8 cellular contexts compared by ENCODE assay signal in genomic region chr1:161192476-161193465, GRCh38. TPM values are rescaled to one million over a fixed set of nuclear protein-coding genes. Genes with fewer than 3 reads are reported as not detected.
DNase-seq lines count a peak whose midpoint lies in the region; ATAC-seq and TF ChIP-seq lines count a peak whose summit lies in the region.

No MANE protein-coding gene starts in this region.

- intact Hi-C loops in PC-3 (cut with micrococcal nuclease): loop anchor here (1.0 kb wide), 2 partner anchors 33 to 182 kb away; no protein-coding TSS in a partner anchor
- intact Hi-C loops in esophagus squamous epithelium (cut with DNase I): no loop called here

- H3F3A ChIP-seq in PC-3 (ENCODE audit: low read length, unreplicated experiment) (no peaks in the 10 kb centered on the region), neural cell (ENCODE audit: insufficient read depth, low read length, poor library complexity, severe bottlenecking) (no peaks in the 10 kb centered on the region)

- H3K27ac Mint-ChIP-seq in activated T-cell treated with anti-CD3 and anti-CD28 coated beads, Interleukin-2, amount 50 U/mL, for 24 hours: peak overlapping the region; percentile 64

- ATAC-seq in GM19351 (IDR thresholded peaks at IDR 0.05; ENCODE audit: unreplicated experiment) (peak; percentile 69), PC-3 (peak; percentile 92)

- H3K4me3 ChIP-seq in BE2C (ENCODE audit: low read depth, low read length) (no peak overlapping the region), PC-3 (ENCODE audit: low read length) (no peak overlapping the region), esophagus squamous epithelium (no peak overlapping the region), neural cell (ENCODE audit: low read length) (no peak overlapping the region), tibial nerve (no peak overlapping the region)

- H3K79me2 ChIP-seq in PC-3 (ENCODE audit: low read length): no peaks in the 10 kb centered on the region
- no peaks in the 10 kb centered on the region for H3K79me2 ChIP-seq in neural cell (replicated peaks; ENCODE audit: insufficient read depth, low read length)

- H3K4me3 Mint-ChIP-seq in activated T-cell treated with anti-CD3 and anti-CD28 coated beads, Interleukin-2, amount 50 U/mL, for 24 hours: no peak overlapping the region

- TF ChIP-seq EP300 in neural cell (conservative IDR thresholded peaks at IDR 0.05; ENCODE audit: poor library complexity, severe bottlenecking) (no peak), tibial nerve (IDR thresholded peaks at IDR 0.05) (peak in 1 of 2 donors; percentile 33)

- H3K9me3 Mint-ChIP-seq in activated T-cell treated with anti-CD3 and anti-CD28 coated beads, Interleukin-2, amount 50 U/mL, for 24 hours: no peaks in the 10 kb centered on the region

- H3K4me2 ChIP-seq in PC-3 (ENCODE audit: low read length) (0 out of 2 replicates have a peak overlapping the region, but pooled peaks have one; percentile 1), neural cell (ENCODE audit: low read length) (no peak overlapping the region)

- BruUV-seq in PC-3 (replicated peaks; lab: Mats Ljungman, UMichigan): no TSS peak

- H3K9ac ChIP-seq in PC-3 (ENCODE audit: low read length) (no peak overlapping the region), neural cell (ENCODE audit: low read length) (peak overlapping the region; percentile 42)

- H2AFZ ChIP-seq in PC-3 (ENCODE audit: low read length): peak overlapping the region; percentile 59
- H2AFZ ChIP-seq in neural cell (ENCODE audit: low read depth, low read length): peak overlapping the region; percentile 58

- 36 to 45% methylated on average over 7 to 10 of the region's 15 CpGs for WGBS in esophagus squamous epithelium, 2 donors
- 45 to 48% methylated on average over 13 to 14 of the region's 15 CpGs for WGBS in tibial nerve, 2 donors

- peaks cover 32% of the 10 kb centered on the region for H3K4me1 Mint-ChIP-seq in activated T-cell treated with anti-CD3 and anti-CD28 coated beads, Interleukin-2, amount 50 U/mL, for 24 hours (ENCODE audit: low read depth)

- H4K20me1 ChIP-seq in PC-3 (ENCODE audit: low read length): no peaks in the 10 kb centered on the region
- no peaks in the 10 kb centered on the region for H4K20me1 ChIP-seq in neural cell (ENCODE audit: insufficient read depth)

- H3K9me2 ChIP-seq in PC-3 (replicated peaks; ENCODE audit: low read length) (no peaks in the 10 kb centered on the region), neural cell (ENCODE audit: insufficient read depth, low read length) (no peaks in the 10 kb centered on the region)

- CTCF ChIA-PET in PC-3 (lab: Charles Lee): no interaction called here

- DNase-seq in BE2C (peak; percentile 74), Kasumi-1 (lab: John Stamatoyannopoulos, UW) (peak; percentile 91 to 93), PC-3 (peak; percentile 85), esophagus squamous epithelium (lab: John Stamatoyannopoulos, UW) (no peak), tibial nerve (ENCODE audit: low spot score in 2 of 2) (peak in 1 of 2 donors; percentile 71)
- DNase-seq in activated T-cell treated with anti-CD3 and anti-CD28 coated beads, Interleukin-2, amount 50 U/mL, for 24 hours: peak; percentile 72

- H3K27ac ChIP-seq in PC-3 (ENCODE audit: low read length) (no peak overlapping the region), esophagus squamous epithelium (peak overlapping the region in 3 of 4 donors; percentile 22 to 52 (median 22)), neural cell (ENCODE audit: low read length) (peak overlapping the region; percentile 56), tibial nerve (peak overlapping the region in 3 of 4 donors; percentile 62 to 98 (median 97))

- TF ChIP-seq RAD21 in neural cell (conservative IDR thresholded peaks at IDR 0.05): peak; percentile 86

- POLR2A ChIA-PET in PC-3 (lab: Charles Lee; ENCODE audit: unreplicated experiment): no interaction called here

- TF ChIP-seq CTCF in BE2C (IDR thresholded peaks at IDR 0.05; ENCODE audit: low read depth, low read length) (peak; percentile 95), PC-3 (conservative IDR thresholded peaks at IDR 0.05; ENCODE audit: low read depth, low read length) (peak; percentile 96), esophagus squamous epithelium (IDR thresholded peaks at IDR 0.05) (peak; percentile 75 to 91 (median 85)), neural cell (IDR thresholded peaks at IDR 0.05; ENCODE audit: poor library complexity, severe bottlenecking) (peak; percentile 96), tibial nerve (IDR thresholded peaks at IDR 0.05) (peak; percentile 78 to 90 (median 84))

- H3K36me3 ChIP-seq in BE2C (no peaks in the 10 kb centered on the region), PC-3 (ENCODE audit: low read depth, low read length) (no peaks in the 10 kb centered on the region), esophagus squamous epithelium (peaks cover 0 to 27% (median 0%) of the 10 kb centered on the region in 3 donors), neural cell (ENCODE audit: insufficient read depth, low read length) (no peaks in the 10 kb centered on the region), tibial nerve (peaks cover 0 to 17% (median 0%) of the 10 kb centered on the region in 3 donors)

- H3K9me3 ChIP-seq in BE2C: no peaks in the 10 kb centered on the region
- H3K9me3 ChIP-seq in PC-3 (ENCODE audit: low read length): no peaks in the 10 kb centered on the region
- no peaks in the 10 kb centered on the region for H3K9me3 ChIP-seq in esophagus squamous epithelium
- H3K9me3 ChIP-seq in neural cell (ENCODE audit: low read length): no peaks in the 10 kb centered on the region
- H3K9me3 ChIP-seq in tibial nerve: no peaks in the 10 kb centered on the region

- TF ChIP-seq POLR2A in esophagus squamous epithelium (IDR thresholded peaks at IDR 0.05): no peak
- no peak for TF ChIP-seq POLR2A in tibial nerve (IDR thresholded peaks at IDR 0.05)

- H3K27me3 ChIP-seq in BE2C (no peaks in the 10 kb centered on the region), PC-3 (ENCODE audit: low read length) (no peaks in the 10 kb centered on the region), esophagus squamous epithelium (no peaks in the 10 kb centered on the region), neural cell (ENCODE audit: insufficient read depth, low read depth, low read length) (no peaks in the 10 kb centered on the region), tibial nerve (no peaks in the 10 kb centered on the region)

- no peaks in the 10 kb centered on the region for H3K27me3 Mint-ChIP-seq in activated T-cell treated with anti-CD3 and anti-CD28 coated beads, Interleukin-2, amount 50 U/mL, for 24 hours

- H3K4me1 ChIP-seq in BE2C (peaks cover 16% of the 10 kb centered on the region), PC-3 (ENCODE audit: insufficient read depth, low read length) (no peaks in the 10 kb centered on the region), esophagus squamous epithelium (peaks cover 4 to 79% (median 47%) of the 10 kb centered on the region in 3 donors), tibial nerve (peaks cover 5 to 63% (median 36%) of the 10 kb centered on the region in 4 donors)

- no peaks in the 10 kb centered on the region for H3K36me3 Mint-ChIP-seq in activated T-cell treated with anti-CD3 and anti-CD28 coated beads, Interleukin-2, amount 50 U/mL, for 24 hours (ENCODE audit: low read depth)

TF ChIP-seq in neural cell, 6 proteins besides CTCF, POLR2A, EP300 and RAD21 (continues in another document):
- no peak for TF ChIP-seq EZH2 (IDR thresholded peaks at IDR 0.05; ENCODE audit: borderline replicate concordance, insufficient read depth, low read length, poor library complexity, severe bottlenecking)

RNA-seq across cellular contexts. Expression of gene ADAMTS4, which starts 6.1 kb away (rescaled TPM):
- 1.4 TPM for polyA plus RNA-seq in BE2C (2012; ENCODE audit: insufficient read depth, insufficient read length, low read depth)
- total RNA-seq in PC-3 (2014; rRNA removed) (0.52 TPM in 1 of 2 replicates, not detected in the other), esophagus squamous epithelium (1 to 10 TPM; 1.3 to 2.6 (median 1.8) TPM), tibial nerve (10 to 100 TPM in 3 of 4 donors, 1 to 10 TPM in 1; 9.0 to 54.9 (median 19.5) TPM)
- polyA plus RNA-seq in neural cell: 0.04 TPM in 1 of 2 replicates, not detected in the other
- not detected in 2 replicates for polyA minus RNA-seq in neural cell

RNA-seq across cellular contexts. Expression of gene NDUFS2, which starts 9.4 kb away (rescaled TPM):
- polyA plus RNA-seq in BE2C (2012; ENCODE audit: insufficient read depth, insufficient read length, low read depth): 217 TPM
- total RNA-seq in PC-3 (2014; rRNA removed): 168 TPM in 2 replicates
- total RNA-seq in esophagus squamous epithelium: 100 to 1,000 TPM in 2 of 4 donors, 10 to 100 TPM in 2; 77.7 to 140 (median 93.7) TPM
- 166 and 197 TPM in 2 replicates for polyA plus RNA-seq in neural cell
- 122 and 123 TPM in 2 replicates for polyA minus RNA-seq in neural cell
- 100 to 1,000 TPM in 2 of 4 donors, 10 to 100 TPM in 2; 73.0 to 118 (median 103) TPM for total RNA-seq in tibial nerve

RNA-seq across cellular contexts. Expression of gene B4GALT3, which starts 15.5 kb away (rescaled TPM):
- polyA plus RNA-seq in BE2C (2012; ENCODE audit: insufficient read depth, insufficient read length, low read depth): 109 TPM
- total RNA-seq in PC-3 (2014; rRNA removed): 76.9 and 85.4 TPM in 2 replicates
- 10 to 100 TPM; 16.1 to 29.9 (median 18.1) TPM for total RNA-seq in esophagus squamous epithelium
- polyA plus RNA-seq in neural cell: 39.8 and 43.7 TPM in 2 replicates
- polyA minus RNA-seq in neural cell: 24.3 and 24.8 TPM in 2 replicates
- 10 to 100 TPM; 18.8 to 41.4 (median 24.3) TPM for total RNA-seq in tibial nerve

RNA-seq across cellular contexts. Expression of gene FCER1G, which starts 22.3 kb away (rescaled TPM):
- not detected for polyA plus RNA-seq in BE2C (2012; ENCODE audit: insufficient read depth, insufficient read length, low read depth)
- total RNA-seq in PC-3 (2014; rRNA removed) (not detected in 2 replicates), esophagus squamous epithelium (10 to 100 TPM in 2 of 4 donors, 1 to 10 TPM in 2; 1.6 to 50.4 (median 25.4) TPM), tibial nerve (100 to 1,000 TPM in 1 of 4 donors, 10 to 100 TPM in 3; 40.6 to 190 (median 50.9) TPM)
- polyA plus RNA-seq in neural cell: 3.5 TPM in 1 of 2 replicates, not detected in the other
- polyA minus RNA-seq in neural cell: not detected in 2 replicates

RNA-seq across cellular contexts. Expression of gene PPOX, which starts 26.5 kb away (rescaled TPM):
- 42.7 TPM for polyA plus RNA-seq in BE2C (2012; ENCODE audit: insufficient read depth, insufficient read length, low read depth)
- total RNA-seq in PC-3 (2014; rRNA removed): 21.8 and 22.9 TPM in 2 replicates
- total RNA-seq in esophagus squamous epithelium: 10 to 100 TPM in 2 of 4 donors, 1 to 10 TPM in 2; 5.8 to 28.8 (median 11.7) TPM
- 93.9 and 107 TPM in 2 replicates for polyA plus RNA-seq in neural cell
- polyA minus RNA-seq in neural cell: 33.4 and 35.1 TPM in 2 replicates
- 10 to 100 TPM; 25.6 to 39.3 (median 26.5) TPM for total RNA-seq in tibial nerve
